ENCODE assay signal across 23 cellular contexts in the genomic region with DNA sequence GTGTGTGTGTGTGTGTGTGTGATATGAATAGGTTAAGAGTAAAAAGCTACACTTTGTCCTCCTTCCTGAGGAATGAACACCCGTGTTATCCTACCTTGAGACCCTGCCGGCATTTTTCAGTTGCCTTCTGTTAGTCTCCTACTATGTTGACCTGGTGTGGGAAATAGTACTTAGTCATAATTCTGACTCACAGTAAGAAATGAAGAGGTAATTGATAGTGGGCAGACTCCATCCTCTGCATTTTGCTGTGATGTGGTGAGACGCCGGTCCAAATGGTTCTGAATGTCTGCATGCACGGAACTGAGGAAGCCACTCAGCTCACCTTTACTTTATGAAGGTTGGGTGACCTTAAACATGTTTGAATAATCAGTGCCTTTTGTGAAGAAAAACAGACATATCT. TPM values are rescaled to one million over a fixed set of nuclear protein-coding genes. Genes with fewer than 3 reads are reported as not detected.
A peak's percentile ranks its signal among the peaks of the same experiment; 100 is the strongest.
DNase-seq lines count a peak whose midpoint lies in the region; ATAC-seq, FAIRE-seq and TF ChIP-seq lines count a peak whose summit lies in the region.
"Had no signal": no experiment of that assay in that cellular context is flagged by ENCODE, and none has a peak within 500 bp of the region (broad histone marks: within the 10 kb centered on the region; RNA-seq: fewer than 3 reads in every experiment).

No MANE protein-coding gene starts in this region.

- peaks cover 13% of the 10 kb centered on the region for H3K36me3 Mint-ChIP-seq in CD4-positive, CD25-positive, alpha-beta regulatory T cell

- H3K27ac Mint-ChIP-seq in CD4-positive, CD25-positive, alpha-beta regulatory T cell, result peak overlapping the region in 2 of 3 donors; percentile 13 to 45
- H3K27ac Mint-ChIP-seq: nephron progenitor cell, T-helper 17 cell had no signal

- no peaks in the 10 kb centered on the region for H3K27me3 Mint-ChIP-seq in CD4-positive, CD25-positive, alpha-beta regulatory T cell

- peaks cover 9 to 79% (median 28%) of the 10 kb centered on the region in 4 donors for H3K4me1 Mint-ChIP-seq in CD4-positive, CD25-positive, alpha-beta regulatory T cell

- CTCF ChIA-PET in endothelial cell of umbilical vein (lab: Charles Lee), result no interaction called here

- H3K9me3 ChIP-seq in CD4-positive, CD25-positive, alpha-beta regulatory T cell (ENCODE audit: control insufficient read depth in 2 of 2, low read length in 2 of 2), result no peaks in the 10 kb centered on the region
- H3K9me3 ChIP-seq in endothelial cell of umbilical vein (replicated peaks; ENCODE audit: control insufficient read depth, insufficient read depth, low read length), result no peaks in the 10 kb centered on the region
- H3K9me3 ChIP-seq: esophagus squamous epithelium, psoas muscle, spleen had no signal

- H3K27me3 ChIP-seq in CD4-positive, CD25-positive, alpha-beta regulatory T cell (ENCODE audit: control insufficient read depth, insufficient read depth, low read length), result no peaks in the 10 kb centered on the region
- H3K27me3 ChIP-seq in endothelial cell of umbilical vein (ENCODE audit: control insufficient read depth in 2 of 2, insufficient read depth in 2 of 2, low read length in 2 of 2), result no peaks in the 10 kb centered on the region
- H3K27me3 ChIP-seq: BLaER1 treated with 17β-estradiol and CSF1 and Interleukin-3, amounts not matched to agents 10 nM and 100 nM; esophagus squamous epithelium; spleen had no signal

- no TSS peak for BruUV-seq in endothelial cell of umbilical vein (replicated peaks; lab: Mats Ljungman, UMichigan)

- ATAC-seq in activated CD4-positive, CD25-positive, alpha-beta regulatory T cell treated with anti-CD3 and anti-CD28 coated beads, Interleukin-2, amount 50 U/mL, for 24 hours, result peak; percentile 60 to 76
- ATAC-seq in CD4-positive, CD25-positive, alpha-beta regulatory T cell (ENCODE audit: low read depth in 2 of 2), result peak in 1 of 2 donors; percentile 49
- ATAC-seq: psoas muscle, T-helper 17 cell had no signal

- H3K79me2 ChIP-seq in endothelial cell of umbilical vein (ENCODE audit: control insufficient read depth, insufficient read depth, low read length), result no peaks in the 10 kb centered on the region

- POLR2A ChIA-PET in endothelial cell of umbilical vein (lab: Charles Lee), result no interaction called here

- no peak overlapping the region for H3K4me2 ChIP-seq in endothelial cell of umbilical vein (ENCODE audit: insufficient read depth, low read length)

- H3K4me3 ChIP-seq in CD4-positive, CD25-positive, alpha-beta regulatory T cell (ENCODE audit: low read depth, low read length), result no peak overlapping the region
- H3K4me3 ChIP-seq in endothelial cell of umbilical vein (replicated peaks in 1 of 3; ENCODE audit: insufficient read depth in 1 of 3, low read depth in 1 of 3, low read length in 3 of 3), result no peak overlapping the region
- H3K4me3 ChIP-seq: BLaER1 treated with 17β-estradiol and CSF1 and Interleukin-3, amounts not matched to agents 10 nM and 100 nM; esophagus squamous epithelium; psoas muscle; spleen had no signal

- H3K9ac ChIP-seq in endothelial cell of umbilical vein (replicated peaks; ENCODE audit: extremely low read depth, insufficient read depth, low read length), result no peak overlapping the region
- H3K9ac ChIP-seq: BLaER1 treated with 17β-estradiol and CSF1 and Interleukin-3, amounts not matched to agents 10 nM and 100 nM had no signal

- intact Hi-C loops in endothelial cell of umbilical vein (cut with micrococcal nuclease) (no loop called here), posterior vena cava (cut with DNase I) (no loop called here)

- no peaks in the 10 kb centered on the region for H3K36me3 ChIP-seq in CD4-positive, CD25-positive, alpha-beta regulatory T cell (ENCODE audit: control insufficient read depth, insufficient read depth, low read length)
- H3K36me3 ChIP-seq in endothelial cell of umbilical vein (ENCODE audit: control insufficient read depth in 2 of 2, extremely low read depth in 1 of 2, insufficient read depth in 2 of 2, low read length in 2 of 2), result no peaks in the 10 kb centered on the region
- H3K36me3 ChIP-seq: esophagus squamous epithelium had no signal

- no peaks in the 10 kb centered on the region for H4K20me1 ChIP-seq in endothelial cell of umbilical vein (replicated peaks; ENCODE audit: control insufficient read depth, extremely low read depth, insufficient read depth, low read length)
- H4K20me1 ChIP-seq: BLaER1 treated with 17β-estradiol and CSF1 and Interleukin-3, amounts not matched to agents 10 nM and 100 nM had no signal

- peaks cover 14% of the 10 kb centered on the region for H3K4me1 ChIP-seq in CD4-positive, CD25-positive, alpha-beta regulatory T cell (ENCODE audit: control insufficient read depth, insufficient read depth, low read length, poor library complexity, severe bottlenecking)
- no peaks in the 10 kb centered on the region for H3K4me1 ChIP-seq in endothelial cell of umbilical vein (ENCODE audit: control insufficient read depth, extremely low read depth, insufficient read depth, low read length)
- H3K4me1 ChIP-seq: psoas muscle had no signal

- TF ChIP-seq POLR2A in endothelial cell of umbilical vein (IDR thresholded peaks at IDR 0.05; ENCODE audit: low read depth, low read length), result no peak

- H2AFZ ChIP-seq in endothelial cell of umbilical vein (ENCODE audit: low read depth, low read length), result no peak overlapping the region

- H3K9me1 ChIP-seq in endothelial cell of umbilical vein (replicated peaks; ENCODE audit: control insufficient read depth, extremely low read depth, insufficient read depth, low read length), result no peaks in the 10 kb centered on the region

- H3K4me3 Mint-ChIP-seq in CD4-positive, CD25-positive, alpha-beta regulatory T cell, result peak overlapping the region in 2 of 4 donors; percentile 21 to 54
- H3K4me3 Mint-ChIP-seq: nephron progenitor cell, T-helper 17 cell had no signal

- no peak for FAIRE-seq in endothelial cell of umbilical vein (lab: Jason Lieb, UNC)
- FAIRE-seq: islet of Langerhans had no signal

- no peak for TF ChIP-seq CTCF in endothelial cell of umbilical vein (IDR thresholded peaks at IDR 0.05; ENCODE audit: extremely low read depth in 1 of 2, insufficient read depth in 1 of 2, low read depth in 1 of 2, low read length in 2 of 2)

- H3K9me3 Mint-ChIP-seq in CD4-positive, CD25-positive, alpha-beta regulatory T cell, result no peaks in the 10 kb centered on the region
- H3K9me3 Mint-ChIP-seq: nephron progenitor cell had no signal

- H3K27ac ChIP-seq in CD4-positive, CD25-positive, alpha-beta regulatory T cell (ENCODE audit: insufficient read depth, low read length, poor library complexity, severe bottlenecking), result no peak overlapping the region
- H3K27ac ChIP-seq in endothelial cell of umbilical vein (ENCODE audit: insufficient read depth, low read depth, low read length), result no peak overlapping the region
- H3K27ac ChIP-seq: esophagus squamous epithelium, psoas muscle, spleen had no signal

- dilution Hi-C loops in endothelial cell of umbilical vein (cut with MboI; ENCODE audit: extremely low pct_ligation_motif_present, low sequenced_read_pairs), result no loop called here

- no peak for DNase-seq in activated CD4-positive, CD25-positive, alpha-beta regulatory T cell (lab: John Stamatoyannopoulos, UW)
- no peak for DNase-seq in CD4-positive, CD25-positive, alpha-beta regulatory T cell
- DNase-seq in SW480 (ENCODE audit: low spot score) (peak; percentile 49), endothelial cell of umbilical vein (ENCODE audit: low read depth, low spot score) (no peak), NCI-H524 (lab: John Stamatoyannopoulos, UW) (no peak), posterior vena cava (ENCODE audit: low spot score) (no peak), foreskin melanocyte (no peak)
- DNase-seq: activated effector memory CD4-positive, alpha-beta T cell treated with anti-CD3 and anti-CD28 coated beads, Interleukin-2, amount 50 U/mL, for 16 hours; DMS79 treated with DMSO at 0.1 percent for 48 hours; esophagus squamous epithelium; IMR-90; mesendoderm; NCI-H1930; NCI-H446 treated with DMSO at 0.1 percent for 48 hours; nephron progenitor cell; psoas muscle; SHP77; spleen; T-helper 17 cell had no signal

TF ChIP-seq in endothelial cell of umbilical vein, 7 proteins besides CTCF, POLR2A, EP300 and RAD21:
- TF ChIP-seq FOS (IDR thresholded peaks at IDR 0.05; ENCODE audit: borderline replicate concordance, insufficient read depth, low read length) (peak; percentile 38), MYC (IDR thresholded peaks at IDR 0.05; ENCODE audit: low read depth, low read length) (no peak)

RNA-seq across cellular contexts. Expression of a gene that starts 12.6 kb away (rescaled TPM):
- 14.9 TPM for total RNA-seq in CD4-positive, CD25-positive, alpha-beta regulatory T cell
- polyA plus RNA-seq in CD4-positive, CD25-positive, alpha-beta regulatory T cell, result 10 to 100 TPM in 2 of 4 donors, 1 to 10 TPM in 2; 4.3 to 38.9 (median 19.4) TPM
- total RNA-seq in endothelial cell of umbilical vein (0.30 and 0.97 TPM in 2 replicates), posterior vena cava (1 to 10 TPM; 2.1 to 2.6 TPM)
- 0.04 and 0.48 TPM in 2 replicates for polyA plus RNA-seq in endothelial cell of umbilical vein
- 0.20 and 0.32 TPM in 2 replicates for polyA plus RNA-seq in endothelial cell of umbilical vein (2011; cell fraction: cytosol; rRNA removed)
- polyA plus RNA-seq in endothelial cell of umbilical vein (2011; cell fraction: nucleus; rRNA removed), result 1.1 and 1.7 TPM in 2 replicates
- polyA plus RNA-seq in endothelial cell of umbilical vein (2012), result 0.72 TPM in 2 replicates
- 0.63 and 0.89 TPM in 2 replicates for polyA minus RNA-seq in endothelial cell of umbilical vein
- polyA minus RNA-seq in endothelial cell of umbilical vein (2011; cell fraction: cytosol; rRNA and poly(A)+ RNA removed), result not detected
- 0.82 and 3.1 TPM in 2 replicates for polyA minus RNA-seq in endothelial cell of umbilical vein (2011; cell fraction: nucleus; rRNA and poly(A)+ RNA removed)
- total RNA-seq: A172, IMR-90 had no signal
- polyA plus RNA-seq: IMR-90 had no signal

RNA-seq across cellular contexts. Expression of a gene that starts 45.9 kb away (rescaled TPM):
- total RNA-seq in CD4-positive, CD25-positive, alpha-beta regulatory T cell, result 58.9 TPM
- 10 to 100 TPM in 2 of 4 donors, 1 to 10 TPM in 2; 5.3 to 13.0 (median 9.7) TPM for polyA plus RNA-seq in CD4-positive, CD25-positive, alpha-beta regulatory T cell
- total RNA-seq in endothelial cell of umbilical vein (44.1 and 44.4 TPM in 2 replicates), posterior vena cava (10 to 100 TPM; 16.3 to 18.1 TPM)
- polyA plus RNA-seq in endothelial cell of umbilical vein, result 7.0 and 8.8 TPM in 2 replicates
- 14.2 and 14.5 TPM in 2 replicates for polyA plus RNA-seq in endothelial cell of umbilical vein (2011; cell fraction: cytosol; rRNA removed)
- polyA plus RNA-seq in endothelial cell of umbilical vein (2011; cell fraction: nucleus; rRNA removed), result 27.9 and 32.6 TPM in 2 replicates
- 19.0 and 27.3 TPM in 2 replicates for polyA plus RNA-seq in endothelial cell of umbilical vein (2012)
- polyA minus RNA-seq in endothelial cell of umbilical vein, result 16.8 and 18.3 TPM in 2 replicates
- polyA minus RNA-seq in endothelial cell of umbilical vein (2011; cell fraction: cytosol; rRNA and poly(A)+ RNA removed), result 27.1 TPM
- 21.9 and 31.3 TPM in 2 replicates for polyA minus RNA-seq in endothelial cell of umbilical vein (2011; cell fraction: nucleus; rRNA and poly(A)+ RNA removed)
